In genomic region chr6:88499436-88499835, GRCh38 we compare ENCODE assay signal across 15 cellular contexts.
DNase-seq lines count a peak whose midpoint lies in the region; ATAC-seq, FAIRE-seq and TF ChIP-seq lines count a peak whose summit lies in the region.
"Had no signal": no experiment of that assay in that cellular context is flagged by ENCODE, and none has a peak within 500 bp of the region (broad histone marks: within the 10 kb centered on the region; RNA-seq: fewer than 3 reads in every experiment).

No MANE protein-coding gene starts in this region.

- DNase-seq in M059J (ENCODE audit: low read depth) (peak; percentile 26), OCI-LY7 (ENCODE audit: low spot score) (no peak), GM12878 (ENCODE audit: low read depth, low spot score) (no peak), PC-9 (no peak), NCI-H69 (lab: John Stamatoyannopoulos, UW) (no peak), DMS153 (lab: John Stamatoyannopoulos, UW) (no peak)
- DNase-seq in stimulated activated CD4-positive, alpha-beta T cell treated with anti-CD3 and anti-CD28 coated beads, Interleukin-4, amount 100 ng/mL, for 4 hours, result no peak
- DNase-seq: BE2C; CD4-positive, alpha-beta memory T cell; DMS79 treated with DMSO at 0.1 percent for 48 hours; GDM1; GOT3; H9 had no signal

- RAD21 ChIA-PET in GM12878 (lab: Charles Lee; ENCODE audit: unreplicated experiment), result interaction anchor here (0.6 to 1.1 kb wide), 3 partner anchors 251 to 356 kb away, joined by 3 to 4 read pairs (median 3); no protein-coding TSS in a partner anchor

- peaks cover 20% of the 10 kb centered on the region; the same call in 1 of the 2 replicates for H3K36me3 ChIP-seq in OCI-LY7 (ENCODE audit: insufficient read depth, low read length)
- no peaks in the 10 kb centered on the region for H3K36me3 ChIP-seq in GM12878 (ENCODE audit: control insufficient read depth in 2 of 2, insufficient read depth in 2 of 2, low read length in 1 of 2)
- no peaks in the 10 kb centered on the region for H3K36me3 ChIP-seq in PC-9 (ENCODE audit: low read depth)
- H3K36me3 ChIP-seq: BE2C had no signal

- H3K27ac ChIP-seq in OCI-LY7 (ENCODE audit: low read depth, low read length, poor library complexity, severe bottlenecking) (peak overlapping the region; percentile 89), GM12878 (ENCODE audit: control insufficient read depth, insufficient read depth) (peak overlapping the region; percentile 79), PC-9 (no peak overlapping the region)
- H3K27ac ChIP-seq: A549, C4-2B had no signal

- H2AFZ ChIP-seq in OCI-LY7 (ENCODE audit: low read length) (peak overlapping the region; percentile 92), GM12878 (ENCODE audit: control insufficient read depth, low read depth, low read length) (peak overlapping the region; percentile 68), PC-9 (no peak overlapping the region)

- ATAC-seq in GM12878, result no peak
- ATAC-seq: A549 had no signal

- no peaks in the 10 kb centered on the region for H3K79me2 ChIP-seq in OCI-LY7 (ENCODE audit: insufficient read depth, low read depth, low read length)
- no peaks in the 10 kb centered on the region for H3K79me2 ChIP-seq in GM12878 (ENCODE audit: control insufficient read depth, insufficient read depth, low read length)
- no peaks in the 10 kb centered on the region for H3K79me2 ChIP-seq in PC-9 (ENCODE audit: low read depth)

- H3K9me2 ChIP-seq in OCI-LY7 (ENCODE audit: insufficient read depth, low read length) (no peaks in the 10 kb centered on the region), PC-9 (ENCODE audit: insufficient read depth) (no peaks in the 10 kb centered on the region)

- in situ Hi-C loops in GM12878 (cut with MboI), result no loop called here

- no peaks in the 10 kb centered on the region for H3F3A ChIP-seq in PC-9 (ENCODE audit: insufficient read depth, low read depth)

- H4K20me1 ChIP-seq in OCI-LY7 (ENCODE audit: insufficient read depth, low read length) (no peaks in the 10 kb centered on the region), GM12878 (ENCODE audit: control insufficient read depth, insufficient read depth) (no peaks in the 10 kb centered on the region), PC-9 (ENCODE audit: insufficient read depth) (no peaks in the 10 kb centered on the region)

- peak overlapping the region; percentile 30; the same call in 1 of the 2 replicates for H3K9ac ChIP-seq in GM12878 (ENCODE audit: control insufficient read depth, insufficient read depth, low read length)

- peaks cover 38% of the 10 kb centered on the region for H3K4me1 ChIP-seq in OCI-LY7 (ENCODE audit: insufficient read depth, low read length, poor library complexity, severe bottlenecking)
- peaks cover 21% of the 10 kb centered on the region for H3K4me1 ChIP-seq in GM12878 (ENCODE audit: control insufficient read depth, insufficient read depth, low read length)
- H3K4me1 ChIP-seq in PC-9 (replicated peaks; ENCODE audit: insufficient read depth), result no peaks in the 10 kb centered on the region
- H3K4me1 ChIP-seq: A549, BE2C had no signal

- TF ChIP-seq EP300 in GM12878 (IDR thresholded peaks at IDR 0.05; ENCODE audit: borderline replicate concordance in 1 of 2, control insufficient read depth in 1 of 2, low read depth in 2 of 2, low read length in 2 of 2), result no peak

- FAIRE-seq in GM12878 (lab: Jason Lieb, UNC), result no peak
- FAIRE-seq: A549 had no signal

- H3K4me3 ChIP-seq in OCI-LY7 (ENCODE audit: low read depth, low read length, poor library complexity, severe bottlenecking), result peak overlapping the region; percentile 33
- no peak overlapping the region for H3K4me3 ChIP-seq in GM12878
- no peak overlapping the region for H3K4me3 ChIP-seq in PC-9
- H3K4me3 ChIP-seq: A549 had no signal

- TF ChIP-seq POLR2A in GM12878 (IDR thresholded peaks at IDR 0.05; ENCODE audit: low read depth, low read length), result no peak

- SMC1A ChIA-PET in GM12878 (lab: Charles Lee; ENCODE audit: uncharacterized antibody, unreplicated experiment), result interaction anchor here (0.6 to 2.1 kb wide), 5 partner anchors 12 to 141 kb away, joined by 3 to 7 read pairs (median 6); no protein-coding TSS in a partner anchor

- 80% methylated on average over 3 of the region's 3 CpGs for WGBS in GM12878 (ENCODE audit: insufficient coverage, insufficient replicate concordance, low lambda C conversion rate, missing lambda C conversion rate)

- TF ChIP-seq CTCF in OCI-LY7 (conservative IDR thresholded peaks at IDR 0.05; ENCODE audit: low read length) (no peak), GM12878 (IDR thresholded peaks at IDR 0.05 in 2 of 3, conservative IDR thresholded peaks at IDR 0.05 in 1 of 3; ENCODE audit: control insufficient read depth in 2 of 3, extremely low read depth in 1 of 3, insufficient read depth in 1 of 3, low read depth in 3 of 3, low read length in 3 of 3) (no peak), PC-9 (conservative IDR thresholded peaks at IDR 0.05) (no peak)

- CTCF ChIA-PET in OCI-LY7 (lab: Charles Lee; ENCODE audit: unreplicated experiment) (no interaction called here), GM12878 (lab: Yijun Ruan, JAX) (no interaction called here), PC-9 (lab: Charles Lee) (no interaction called here)

- H3K9me3 ChIP-seq in OCI-LY7 (ENCODE audit: low read length) (peaks cover 30% of the 10 kb centered on the region; the same call in 1 of the 2 replicates), GM12878 (replicated peaks; ENCODE audit: control insufficient read depth, insufficient read depth, low read length) (peaks cover 16% of the 10 kb centered on the region), PC-9 (ENCODE audit: insufficient read depth, low read depth) (no peaks in the 10 kb centered on the region)
- H3K9me3 ChIP-seq: BE2C had no signal

- POLR2A ChIA-PET in OCI-LY7 (lab: Charles Lee), result interaction anchor here (0.6 kb wide), 1 partner anchor 125 kb away, joined by 5 read pairs; no protein-coding TSS in a partner anchor
- POLR2A ChIA-PET in GM12878 (lab: Charles Lee), result no interaction called here
- POLR2A ChIA-PET in PC-9 (lab: Charles Lee; ENCODE audit: unreplicated experiment), result no interaction called here

- no TSS peak for BruUV-seq in OCI-LY7 (replicated peaks; lab: Mats Ljungman, UMichigan)
- no TSS peak for BruUV-seq in GM12878 (replicated peaks; lab: Mats Ljungman, UMichigan)
- BruUV-seq in PC-9 (replicated peaks; lab: Mats Ljungman, UMichigan), result no TSS peak

- intact Hi-C loops in OCI-LY7 (cut with micrococcal nuclease; ENCODE audit: unreplicated experiment), result no loop called here
- intact Hi-C loops in GM12878 (cut with micrococcal nuclease; ENCODE audit: unreplicated experiment), result loop anchor here (5.0 to 10.0 kb wide), 2 partner anchors 208 to 795 kb away; partner anchors contain the start of gene AKIRIN2
- intact Hi-C loops in PC-9 (cut with micrococcal nuclease; ENCODE audit: unreplicated experiment), result no loop called here

- peak overlapping the region; percentile 66 for H3K4me2 ChIP-seq in OCI-LY7 (ENCODE audit: low read length)
- H3K4me2 ChIP-seq in GM12878 (ENCODE audit: control insufficient read depth, insufficient read depth), result peak overlapping the region; percentile 85
- H3K4me2 ChIP-seq in PC-9, result no peak overlapping the region
- H3K4me2 ChIP-seq: A549 had no signal

- no peak for TF ChIP-seq RAD21 in GM12878 (IDR thresholded peaks at IDR 0.05; ENCODE audit: insufficient read depth, low read depth, low read length)

- H3K27me3 ChIP-seq in GM12878 (replicated peaks in 1 of 2; ENCODE audit: control insufficient read depth in 2 of 2, insufficient read depth in 2 of 2, low read length in 1 of 2) (no peaks in the 10 kb centered on the region), PC-9 (ENCODE audit: insufficient read depth, low read depth) (peaks cover 4% of the 10 kb centered on the region; the same call in 1 of the 2 replicates)
- H3K27me3 ChIP-seq: BE2C had no signal

TF ChIP-seq in GM12878, 131 proteins besides CTCF, POLR2A, EP300 and RAD21:
- TF ChIP-seq WRNIP1 (IDR thresholded peaks at IDR 0.05; ENCODE audit: borderline replicate concordance, low read depth, low read length) (no peak), SUZ12 (IDR thresholded peaks at IDR 0.05; ENCODE audit: unreplicated experiment) (no peak), E2F4 (IDR thresholded peaks at IDR 0.05; ENCODE audit: low read depth, low read length) (no peak), PBX3 (IDR thresholded peaks at IDR 0.05; ENCODE audit: insufficient replicate concordance, low read depth, low read length) (no peak), BCL11A (IDR thresholded peaks at IDR 0.05; ENCODE audit: low read depth, low read length) (no peak)
